1 cellular context compared by ENCODE assay signal in the genomic region with DNA sequence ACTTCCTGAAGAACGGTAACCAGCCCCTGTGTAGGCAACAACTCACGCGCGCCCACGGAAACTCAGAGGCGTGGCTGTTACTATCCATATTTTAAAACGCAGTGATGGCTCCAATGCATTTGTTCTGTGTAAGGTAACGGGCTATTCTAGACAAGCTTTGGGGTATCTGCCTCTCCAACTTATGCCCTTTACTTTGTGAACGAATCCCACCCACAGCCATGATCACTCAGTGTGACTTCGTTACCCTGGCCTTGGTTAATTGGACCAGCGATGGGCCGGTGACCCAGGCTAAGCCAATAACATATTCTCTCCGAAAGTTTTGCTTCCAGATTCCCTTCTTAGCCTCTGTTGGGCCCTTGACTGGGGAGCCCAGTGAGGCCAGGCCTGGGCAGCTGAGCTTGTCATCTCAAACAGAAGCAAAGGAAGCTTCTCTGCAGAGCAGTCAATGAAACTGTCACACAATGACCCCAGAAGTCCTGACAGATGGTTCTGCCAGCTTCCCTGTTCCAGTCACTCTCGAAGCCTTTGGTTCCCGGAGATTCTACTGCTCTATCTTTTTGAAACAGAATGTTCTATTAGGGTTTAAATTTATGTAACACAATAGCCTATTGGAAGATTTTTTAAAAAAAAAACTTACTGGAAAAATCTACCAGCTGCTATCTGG.
TF ChIP-seq lines count a peak whose summit lies in the region.

No MANE protein-coding gene starts in this region.

TF ChIP-seq in HepG2, 621 proteins besides CTCF, POLR2A, EP300 and RAD21 (continued from another document):
- TF ChIP-seq, protein P1, sequence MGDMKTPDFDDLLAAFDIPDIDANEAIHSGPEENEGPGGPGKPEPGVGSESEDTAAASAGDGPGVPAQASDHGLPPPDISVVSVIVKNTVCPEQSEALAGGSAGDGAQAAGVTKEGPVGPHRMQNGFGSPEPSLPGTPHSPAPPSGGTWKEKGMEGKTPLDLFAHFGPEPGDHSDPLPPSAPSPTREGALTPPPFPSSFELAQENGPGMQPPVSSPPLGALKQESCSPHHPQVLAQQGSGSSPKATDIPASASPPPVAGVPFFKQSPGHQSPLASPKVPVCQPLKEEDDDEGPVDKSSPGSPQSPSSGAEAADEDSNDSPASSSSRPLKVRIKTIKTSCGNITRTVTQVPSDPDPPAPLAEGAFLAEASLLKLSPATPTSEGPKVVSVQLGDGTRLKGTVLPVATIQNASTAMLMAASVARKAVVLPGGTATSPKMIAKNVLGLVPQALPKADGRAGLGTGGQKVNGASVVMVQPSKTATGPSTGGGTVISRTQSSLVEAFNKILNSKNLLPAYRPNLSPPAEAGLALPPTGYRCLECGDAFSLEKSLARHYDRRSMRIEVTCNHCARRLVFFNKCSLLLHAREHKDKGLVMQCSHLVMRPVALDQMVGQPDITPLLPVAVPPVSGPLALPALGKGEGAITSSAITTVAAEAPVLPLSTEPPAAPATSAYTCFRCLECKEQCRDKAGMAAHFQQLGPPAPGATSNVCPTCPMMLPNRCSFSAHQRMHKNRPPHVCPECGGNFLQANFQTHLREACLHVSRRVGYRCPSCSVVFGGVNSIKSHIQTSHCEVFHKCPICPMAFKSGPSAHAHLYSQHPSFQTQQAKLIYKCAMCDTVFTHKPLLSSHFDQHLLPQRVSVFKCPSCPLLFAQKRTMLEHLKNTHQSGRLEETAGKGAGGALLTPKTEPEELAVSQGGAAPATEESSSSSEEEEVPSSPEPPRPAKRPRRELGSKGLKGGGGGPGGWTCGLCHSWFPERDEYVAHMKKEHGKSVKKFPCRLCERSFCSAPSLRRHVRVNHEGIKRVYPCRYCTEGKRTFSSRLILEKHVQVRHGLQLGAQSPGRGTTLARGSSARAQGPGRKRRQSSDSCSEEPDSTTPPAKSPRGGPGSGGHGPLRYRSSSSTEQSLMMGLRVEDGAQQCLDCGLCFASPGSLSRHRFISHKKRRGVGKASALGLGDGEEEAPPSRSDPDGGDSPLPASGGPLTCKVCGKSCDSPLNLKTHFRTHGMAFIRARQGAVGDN (CRISPR knock-in tag; IDR thresholded peaks at IDR 0.05), result 0 out of 2 replicates have a peak, but pooled peaks have one; percentile 3
- TF ChIP-seq SP1 (IDR thresholded peaks at IDR 0.05) (no peak), SP1 (CRISPR knock-in tag; IDR thresholded peaks at IDR 0.05) (no peak), ZNF333 (CRISPR knock-in tag; IDR thresholded peaks at IDR 0.05; ENCODE audit: borderline replicate concordance) (peak; percentile 33; the same call in 1 of the 2 replicates), ZNF232 (CRISPR knock-in tag; IDR thresholded peaks at IDR 0.05; ENCODE audit: borderline replicate concordance) (0 out of 2 replicates have a peak, but pooled peaks have one; percentile 39), ZFP91 (CRISPR knock-in tag; IDR thresholded peaks at IDR 0.05; ENCODE audit: borderline replicate concordance) (0 out of 2 replicates have a peak, but pooled peaks have one; percentile 41), ZNF816 (CRISPR knock-in tag; IDR thresholded peaks at IDR 0.05; ENCODE audit: borderline replicate concordance) (0 out of 2 replicates have a peak, but pooled peaks have one; percentile 35), ZNF180 (CRISPR knock-in tag; IDR thresholded peaks at IDR 0.05; ENCODE audit: borderline replicate concordance, low read depth) (0 out of 2 replicates have a peak, but pooled peaks have one; percentile 79), ETS1 (CRISPR knock-in tag; IDR thresholded peaks at IDR 0.05) (no peak), MED8 (CRISPR knock-in tag; IDR thresholded peaks at IDR 0.05; ENCODE audit: insufficient replicate concordance) (peak; percentile 25), NRL (CRISPR knock-in tag; IDR thresholded peaks at IDR 0.05; ENCODE audit: borderline replicate concordance) (0 out of 2 replicates have a peak, but pooled peaks have one; percentile 0), ZNF30 (CRISPR knock-in tag; IDR thresholded peaks at IDR 0.05) (0 out of 2 replicates have a peak, but pooled peaks have one; percentile 37), KMT2B (CRISPR knock-in tag; IDR thresholded peaks at IDR 0.05) (no peak), ZNF891 (CRISPR knock-in tag; IDR thresholded peaks at IDR 0.05) (0 out of 2 replicates have a peak, but pooled peaks have one; percentile 4), NFKB2 (CRISPR knock-in tag; IDR thresholded peaks at IDR 0.05; ENCODE audit: borderline replicate concordance) (0 out of 2 replicates have a peak, but pooled peaks have one; percentile 13), TAF1 (CRISPR knock-in tag; IDR thresholded peaks at IDR 0.05) (no peak), HOXA9 (CRISPR knock-in tag; IDR thresholded peaks at IDR 0.05; ENCODE audit: borderline replicate concordance) (no peak), ZNF670 (CRISPR knock-in tag; IDR thresholded peaks at IDR 0.05; ENCODE audit: borderline replicate concordance) (0 out of 2 replicates have a peak, but pooled peaks have one; percentile 33), GFI1 (CRISPR knock-in tag; IDR thresholded peaks at IDR 0.05; ENCODE audit: borderline replicate concordance) (peak; percentile 48; the same call in 1 of the 2 replicates), ZEB1 (IDR thresholded peaks at IDR 0.05; ENCODE audit: insufficient replicate concordance, low read depth) (peak; percentile 19), ZFP1 (CRISPR knock-in tag; IDR thresholded peaks at IDR 0.05) (no peak), DR1 (CRISPR knock-in tag; IDR thresholded peaks at IDR 0.05) (peak; percentile 41; the same call in 1 of the 2 replicates)
- TF ChIP-seq, protein P2, sequence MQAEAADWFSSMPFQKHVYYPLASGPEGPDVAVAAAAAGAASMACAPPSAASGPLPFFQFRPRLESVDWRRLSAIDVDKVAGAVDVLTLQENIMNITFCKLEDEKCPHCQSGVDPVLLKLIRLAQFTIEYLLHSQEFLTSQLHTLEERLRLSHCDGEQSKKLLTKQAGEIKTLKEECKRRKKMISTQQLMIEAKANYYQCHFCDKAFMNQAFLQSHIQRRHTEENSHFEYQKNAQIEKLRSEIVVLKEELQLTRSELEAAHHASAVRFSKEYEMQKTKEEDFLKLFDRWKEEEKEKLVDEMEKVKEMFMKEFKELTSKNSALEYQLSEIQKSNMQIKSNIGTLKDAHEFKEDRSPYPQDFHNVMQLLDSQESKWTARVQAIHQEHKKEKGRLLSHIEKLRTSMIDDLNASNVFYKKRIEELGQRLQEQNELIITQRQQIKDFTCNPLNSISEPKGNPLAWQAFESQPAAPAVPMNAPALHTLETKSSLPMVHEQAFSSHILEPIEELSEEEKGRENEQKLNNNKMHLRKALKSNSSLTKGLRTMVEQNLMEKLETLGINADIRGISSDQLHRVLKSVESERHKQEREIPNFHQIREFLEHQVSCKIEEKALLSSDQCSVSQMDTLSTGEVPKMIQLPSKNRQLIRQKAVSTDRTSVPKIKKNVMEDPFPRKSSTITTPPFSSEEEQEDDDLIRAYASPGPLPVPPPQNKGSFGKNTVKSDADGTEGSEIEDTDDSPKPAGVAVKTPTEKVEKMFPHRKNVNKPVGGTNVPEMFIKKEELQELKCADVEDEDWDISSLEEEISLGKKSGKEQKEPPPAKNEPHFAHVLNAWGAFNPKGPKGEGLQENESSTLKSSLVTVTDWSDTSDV (CRISPR knock-in tag; IDR thresholded peaks at IDR 0.05), result 0 out of 2 replicates have a peak, but pooled peaks have one; percentile 34
- TF ChIP-seq, protein P3, sequence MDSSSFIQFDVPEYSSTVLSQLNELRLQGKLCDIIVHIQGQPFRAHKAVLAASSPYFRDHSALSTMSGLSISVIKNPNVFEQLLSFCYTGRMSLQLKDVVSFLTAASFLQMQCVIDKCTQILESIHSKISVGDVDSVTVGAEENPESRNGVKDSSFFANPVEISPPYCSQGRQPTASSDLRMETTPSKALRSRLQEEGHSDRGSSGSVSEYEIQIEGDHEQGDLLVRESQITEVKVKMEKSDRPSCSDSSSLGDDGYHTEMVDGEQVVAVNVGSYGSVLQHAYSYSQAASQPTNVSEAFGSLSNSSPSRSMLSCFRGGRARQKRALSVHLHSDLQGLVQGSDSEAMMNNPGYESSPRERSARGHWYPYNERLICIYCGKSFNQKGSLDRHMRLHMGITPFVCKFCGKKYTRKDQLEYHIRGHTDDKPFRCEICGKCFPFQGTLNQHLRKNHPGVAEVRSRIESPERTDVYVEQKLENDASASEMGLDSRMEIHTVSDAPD (CRISPR knock-in tag; IDR thresholded peaks at IDR 0.05), result 0 out of 2 replicates have a peak, but pooled peaks have one; percentile 5
